ENCODE assay signal across 22 cellular contexts in genomic region chr5:66337827-66338226, GRCh38.
DNase-seq lines count a peak whose midpoint lies in the region; ATAC-seq and TF ChIP-seq lines count a peak whose summit lies in the region.
"Had no signal": no experiment of that assay in that cellular context is flagged by ENCODE, and none has a peak within 500 bp of the region (broad histone marks: within the 10 kb centered on the region; RNA-seq: fewer than 3 reads in every experiment).

No MANE protein-coding gene starts in this region.

- CTCF ChIA-PET in WTC11 (lab: Charles Lee) = interaction anchor here (0.5 to 2.1 kb wide), 6 partner anchors 30 to 432 kb away, joined by 3 to 9 read pairs (median 3); no protein-coding TSS in a partner anchor

- H3K27me3 ChIP-seq in GM23248 (replicated peaks; ENCODE audit: insufficient read depth) = peaks cover 25% of the 10 kb centered on the region; the same call in 1 of the 2 replicates
- H3K27me3 ChIP-seq: BLaER1 treated with 17β-estradiol and CSF1 and Interleukin-3, amounts not matched to agents 10 nM and 100 nM had no signal

- no peak overlapping the region for H3K27ac ChIP-seq in GM23248
- H3K27ac ChIP-seq: BLaER1 treated with 17β-estradiol and CSF1 and Interleukin-3, amounts not matched to agents 10 nM and 100 nM had no signal

- H3K36me3 ChIP-seq in GM23248 (ENCODE audit: low read depth) = no peaks in the 10 kb centered on the region
- H3K36me3 ChIP-seq: BLaER1 treated with 17β-estradiol and CSF1 and Interleukin-3, amounts not matched to agents 10 nM and 100 nM; MG63 had no signal

- no peaks in the 10 kb centered on the region for H3K9me3 ChIP-seq in GM23248 (ENCODE audit: low read depth)
- H3K9me3 ChIP-seq: MG63 had no signal

- WGBS in GM23248 (ENCODE audit: low coverage in 1 of 2, low lambda C conversion rate in 2 of 2, missing lambda C conversion rate in 2 of 2), 2 experiments = 84 to 85% methylated on average over 10 of the region's 10 CpGs

- in situ Hi-C loops in GM23248 (cut with MboI) = no loop called here

- H3K9ac ChIP-seq in GM23248 = no peak overlapping the region
- H3K9ac ChIP-seq: BLaER1 treated with 17β-estradiol and CSF1 and Interleukin-3, amounts not matched to agents 10 nM and 100 nM had no signal

- no peaks in the 10 kb centered on the region; the same call in 1 of the 2 replicates for H3K27me3 Mint-ChIP-seq in WTC11 (ENCODE audit: low read depth)

- no peak overlapping the region for H3K4me3 Mint-ChIP-seq in WTC11
- H3K4me3 Mint-ChIP-seq: CD8-positive, alpha-beta memory T cell; HFFc6 had no signal

- H3K79me2 ChIP-seq in GM23248 (ENCODE audit: insufficient read depth) = no peaks in the 10 kb centered on the region

- ATAC-seq in WTC11 (peak; percentile 71), HG03520 (IDR thresholded peaks at IDR 0.05; ENCODE audit: unreplicated experiment) (no peak)
- ATAC-seq: GM12878 had no signal

- H3K9me2 ChIP-seq in GM23248 (ENCODE audit: insufficient read depth) = no peaks in the 10 kb centered on the region

- H3K36me3 Mint-ChIP-seq in WTC11 = no peaks in the 10 kb centered on the region
- H3K36me3 Mint-ChIP-seq: CD8-positive, alpha-beta memory T cell had no signal

- H3K4me3 ChIP-seq in GM23248 = no peak overlapping the region
- H3K4me3 ChIP-seq: BLaER1 treated with 17β-estradiol and CSF1 and Interleukin-3, amounts not matched to agents 10 nM and 100 nM; GM12878; MG63 had no signal

- POLR2A ChIA-PET in WTC11 (lab: Charles Lee) = interaction anchor here (0.7 kb wide), 1 partner anchor 694 kb away, joined by 3 read pairs; no protein-coding TSS in a partner anchor

- no peak overlapping the region for H3K27ac Mint-ChIP-seq in WTC11
- H3K27ac Mint-ChIP-seq: CD8-positive, alpha-beta memory T cell; HFFc6 had no signal

- H3K9me3 Mint-ChIP-seq in WTC11 = peaks cover 21% of the 10 kb centered on the region
- H3K9me3 Mint-ChIP-seq: CD8-positive, alpha-beta memory T cell; HFFc6 had no signal

- H3F3A ChIP-seq in GM23248 (ENCODE audit: insufficient read depth) = no peaks in the 10 kb centered on the region

- H3K4me1 Mint-ChIP-seq in WTC11 = peaks cover 14% of the 10 kb centered on the region
- H3K4me1 Mint-ChIP-seq: CD8-positive, alpha-beta memory T cell had no signal

- H3K4me1 ChIP-seq in GM23248 (ENCODE audit: insufficient read depth) = peaks cover 7% of the 10 kb centered on the region; the same call in 1 of the 2 replicates

- no peaks in the 10 kb centered on the region for H4K20me1 ChIP-seq in GM23248 (ENCODE audit: insufficient read depth)
- H4K20me1 ChIP-seq: BLaER1 treated with 17β-estradiol and CSF1 and Interleukin-3, amounts not matched to agents 10 nM and 100 nM had no signal

- H3K4me2 ChIP-seq in GM23248 (ENCODE audit: unreplicated experiment) = no peak overlapping the region

- peak; percentile 6 for DNase-seq in ELF-1 (ENCODE audit: low read depth, low spot score)
- peak; percentile 41 for DNase-seq in NCI-H2107 treated with DMSO at 0.1 percent for 48 hours (lab: John Stamatoyannopoulos, UW; ENCODE audit: unreplicated experiment)
- no peak for DNase-seq in WTC11 (ENCODE audit: low spot score)
- DNase-seq in left kidney (ENCODE audit: low read depth, low spot score) = peak; percentile 77
- DNase-seq in NCI-H1092 treated with DMSO at 0.1 percent for 48 hours (lab: John Stamatoyannopoulos, UW) = no peak
- no peak for DNase-seq in NCI-H2029 treated with DMSO at 0.1 percent for 48 hours (lab: John Stamatoyannopoulos, UW)
- DNase-seq in GM23248 = no peak
- DNase-seq: CD8-positive, alpha-beta memory T cell; DND-41; GDM1; GOT3; HFFc6; IMR-90; Karpas-422; MG63; NCI-H1092; NCI-H526 treated with DMSO at 0.1 percent for 48 hours; OCI-M1; RPMI8226 had no signal

- no peak overlapping the region for H2AFZ ChIP-seq in GM23248

- TF ChIP-seq CTCF in WTC11 (IDR thresholded peaks at IDR 0.05) = no peak

TF ChIP-seq in WTC11, 78 proteins besides CTCF, POLR2A, EP300 and RAD21:
- TF ChIP-seq ELF4 (CRISPR knock-in tag; IDR thresholded peaks at IDR 0.05; ENCODE audit: low read depth) = no peak
- TF ChIP-seq AR (CRISPR knock-in tag; IDR thresholded peaks at IDR 0.05) = no peak
- TF ChIP-seq NFYB (CRISPR knock-in tag; conservative IDR thresholded peaks at IDR 0.05; ENCODE audit: low read depth) = no peak
- no peak for TF ChIP-seq GRHL2 (CRISPR knock-in tag; IDR thresholded peaks at IDR 0.05; ENCODE audit: insufficient replicate concordance, severe bottlenecking)
- TF ChIP-seq NFATC4 (CRISPR knock-in tag; IDR thresholded peaks at IDR 0.05) = no peak
- TF ChIP-seq ZNF281 (CRISPR knock-in tag; IDR thresholded peaks at IDR 0.05) = no peak
- TF ChIP-seq ZNF532 (CRISPR knock-in tag; IDR thresholded peaks at IDR 0.05; ENCODE audit: borderline replicate concordance) = no peak
- TF ChIP-seq TEAD4 (CRISPR knock-in tag; IDR thresholded peaks at IDR 0.05) = no peak
- no peak for TF ChIP-seq EMX1 (CRISPR knock-in tag; IDR thresholded peaks at IDR 0.05)
- TF ChIP-seq SOX15 (CRISPR knock-in tag; IDR thresholded peaks at IDR 0.05) = no peak
- TF ChIP-seq ETV6 (CRISPR knock-in tag; IDR thresholded peaks at IDR 0.05) = no peak
- no peak for TF ChIP-seq PRRX2 (CRISPR knock-in tag; IDR thresholded peaks at IDR 0.05)

Comparison
In these comparisons a context has a peak if more than half of its experiments do, and no peak if none do; other contexts are left out.
1. DNase-seq: peak in ELF-1 (single experiment), NCI-H2107 treated with DMSO at 0.1 percent for 48 hours (single experiment) and left kidney (single experiment); none in WTC11 (single experiment), NCI-H1092 treated with DMSO at 0.1 percent for 48 hours (single experiment), NCI-H2029 treated with DMSO at 0.1 percent for 48 hours (single experiment) and GM23248 (single experiment).